ENCODE assay signal across 1 cellular context in the genomic region with DNA sequence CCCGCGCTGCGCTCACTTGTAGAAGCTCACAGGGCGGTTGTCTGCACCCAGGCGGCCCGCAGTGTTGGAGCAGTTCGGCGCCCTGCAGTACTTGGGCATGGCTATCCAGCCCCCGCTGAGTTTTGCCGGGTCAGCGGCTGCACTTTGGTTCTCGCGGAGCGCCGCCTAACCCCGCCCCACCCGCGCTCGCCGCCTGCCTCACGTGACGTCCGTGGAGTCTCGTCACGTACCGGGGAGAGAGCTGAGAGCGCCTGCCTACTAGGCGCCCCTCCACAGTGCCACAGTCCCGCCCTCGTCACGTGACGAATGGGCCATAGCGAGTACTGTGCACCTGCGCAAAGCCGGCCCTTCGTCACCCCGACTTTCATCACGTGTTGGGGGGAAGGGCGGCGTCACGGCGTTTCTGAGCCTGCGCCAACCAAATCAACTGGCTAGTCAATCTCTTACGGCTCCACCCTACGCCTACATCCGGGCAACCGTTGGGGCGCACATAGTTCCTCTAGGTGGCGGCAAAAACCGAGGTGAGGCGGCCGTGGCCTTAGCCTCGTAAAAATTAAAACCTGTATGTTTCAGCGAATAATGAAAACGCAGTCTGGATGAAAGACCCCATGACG.
TF ChIP-seq lines count a peak whose summit lies in the region.

A gene with protein sequence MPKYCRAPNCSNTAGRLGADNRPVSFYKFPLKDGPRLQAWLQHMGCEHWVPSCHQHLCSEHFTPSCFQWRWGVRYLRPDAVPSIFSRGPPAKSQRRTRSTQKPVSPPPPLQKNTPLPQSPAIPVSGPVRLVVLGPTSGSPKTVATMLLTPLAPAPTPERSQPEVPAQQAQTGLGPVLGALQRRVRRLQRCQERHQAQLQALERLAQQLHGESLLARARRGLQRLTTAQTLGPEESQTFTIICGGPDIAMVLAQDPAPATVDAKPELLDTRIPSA (minus strand): TSS at position 167 of the 614 bp plus-strand sequence. CDS start 68 bp downstream, at position 99.

TF ChIP-seq in HepG2, 621 proteins besides CTCF, POLR2A, EP300 and RAD21 (continued from another document and continues in another):
- TF ChIP-seq, protein P1, sequence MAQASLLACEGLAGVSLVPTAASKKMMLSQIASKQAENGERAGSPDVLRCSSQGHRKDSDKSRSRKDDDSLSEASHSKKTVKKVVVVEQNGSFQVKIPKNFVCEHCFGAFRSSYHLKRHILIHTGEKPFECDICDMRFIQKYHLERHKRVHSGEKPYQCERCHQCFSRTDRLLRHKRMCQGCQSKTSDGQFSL (CRISPR knock-in tag; IDR thresholded peaks at IDR 0.05), result peak; percentile 85
- 0 out of 2 replicates have a peak, but pooled peaks have one; percentile 18 for TF ChIP-seq NFKBIZ (CRISPR knock-in tag; IDR thresholded peaks at IDR 0.05)
- peak; percentile 71; the same call in 1 of the 2 replicates for TF ChIP-seq NR2C2 (CRISPR knock-in tag; IDR thresholded peaks at IDR 0.05; ENCODE audit: borderline replicate concordance)
- TF ChIP-seq SALL1 (CRISPR knock-in tag; IDR thresholded peaks at IDR 0.05), result peak; percentile 90
- peak; percentile 95; the same call in 1 of the 2 replicates for TF ChIP-seq SNAI1 (CRISPR knock-in tag; IDR thresholded peaks at IDR 0.05; ENCODE audit: borderline replicate concordance)
- peak; percentile 84; the same call in 1 of the 2 replicates for TF ChIP-seq ZNF607 (CRISPR knock-in tag; IDR thresholded peaks at IDR 0.05; ENCODE audit: borderline replicate concordance)
- peak; percentile 61 for TF ChIP-seq ZNF761 (CRISPR knock-in tag; conservative IDR thresholded peaks at IDR 0.05)
- TF ChIP-seq, protein P2, sequence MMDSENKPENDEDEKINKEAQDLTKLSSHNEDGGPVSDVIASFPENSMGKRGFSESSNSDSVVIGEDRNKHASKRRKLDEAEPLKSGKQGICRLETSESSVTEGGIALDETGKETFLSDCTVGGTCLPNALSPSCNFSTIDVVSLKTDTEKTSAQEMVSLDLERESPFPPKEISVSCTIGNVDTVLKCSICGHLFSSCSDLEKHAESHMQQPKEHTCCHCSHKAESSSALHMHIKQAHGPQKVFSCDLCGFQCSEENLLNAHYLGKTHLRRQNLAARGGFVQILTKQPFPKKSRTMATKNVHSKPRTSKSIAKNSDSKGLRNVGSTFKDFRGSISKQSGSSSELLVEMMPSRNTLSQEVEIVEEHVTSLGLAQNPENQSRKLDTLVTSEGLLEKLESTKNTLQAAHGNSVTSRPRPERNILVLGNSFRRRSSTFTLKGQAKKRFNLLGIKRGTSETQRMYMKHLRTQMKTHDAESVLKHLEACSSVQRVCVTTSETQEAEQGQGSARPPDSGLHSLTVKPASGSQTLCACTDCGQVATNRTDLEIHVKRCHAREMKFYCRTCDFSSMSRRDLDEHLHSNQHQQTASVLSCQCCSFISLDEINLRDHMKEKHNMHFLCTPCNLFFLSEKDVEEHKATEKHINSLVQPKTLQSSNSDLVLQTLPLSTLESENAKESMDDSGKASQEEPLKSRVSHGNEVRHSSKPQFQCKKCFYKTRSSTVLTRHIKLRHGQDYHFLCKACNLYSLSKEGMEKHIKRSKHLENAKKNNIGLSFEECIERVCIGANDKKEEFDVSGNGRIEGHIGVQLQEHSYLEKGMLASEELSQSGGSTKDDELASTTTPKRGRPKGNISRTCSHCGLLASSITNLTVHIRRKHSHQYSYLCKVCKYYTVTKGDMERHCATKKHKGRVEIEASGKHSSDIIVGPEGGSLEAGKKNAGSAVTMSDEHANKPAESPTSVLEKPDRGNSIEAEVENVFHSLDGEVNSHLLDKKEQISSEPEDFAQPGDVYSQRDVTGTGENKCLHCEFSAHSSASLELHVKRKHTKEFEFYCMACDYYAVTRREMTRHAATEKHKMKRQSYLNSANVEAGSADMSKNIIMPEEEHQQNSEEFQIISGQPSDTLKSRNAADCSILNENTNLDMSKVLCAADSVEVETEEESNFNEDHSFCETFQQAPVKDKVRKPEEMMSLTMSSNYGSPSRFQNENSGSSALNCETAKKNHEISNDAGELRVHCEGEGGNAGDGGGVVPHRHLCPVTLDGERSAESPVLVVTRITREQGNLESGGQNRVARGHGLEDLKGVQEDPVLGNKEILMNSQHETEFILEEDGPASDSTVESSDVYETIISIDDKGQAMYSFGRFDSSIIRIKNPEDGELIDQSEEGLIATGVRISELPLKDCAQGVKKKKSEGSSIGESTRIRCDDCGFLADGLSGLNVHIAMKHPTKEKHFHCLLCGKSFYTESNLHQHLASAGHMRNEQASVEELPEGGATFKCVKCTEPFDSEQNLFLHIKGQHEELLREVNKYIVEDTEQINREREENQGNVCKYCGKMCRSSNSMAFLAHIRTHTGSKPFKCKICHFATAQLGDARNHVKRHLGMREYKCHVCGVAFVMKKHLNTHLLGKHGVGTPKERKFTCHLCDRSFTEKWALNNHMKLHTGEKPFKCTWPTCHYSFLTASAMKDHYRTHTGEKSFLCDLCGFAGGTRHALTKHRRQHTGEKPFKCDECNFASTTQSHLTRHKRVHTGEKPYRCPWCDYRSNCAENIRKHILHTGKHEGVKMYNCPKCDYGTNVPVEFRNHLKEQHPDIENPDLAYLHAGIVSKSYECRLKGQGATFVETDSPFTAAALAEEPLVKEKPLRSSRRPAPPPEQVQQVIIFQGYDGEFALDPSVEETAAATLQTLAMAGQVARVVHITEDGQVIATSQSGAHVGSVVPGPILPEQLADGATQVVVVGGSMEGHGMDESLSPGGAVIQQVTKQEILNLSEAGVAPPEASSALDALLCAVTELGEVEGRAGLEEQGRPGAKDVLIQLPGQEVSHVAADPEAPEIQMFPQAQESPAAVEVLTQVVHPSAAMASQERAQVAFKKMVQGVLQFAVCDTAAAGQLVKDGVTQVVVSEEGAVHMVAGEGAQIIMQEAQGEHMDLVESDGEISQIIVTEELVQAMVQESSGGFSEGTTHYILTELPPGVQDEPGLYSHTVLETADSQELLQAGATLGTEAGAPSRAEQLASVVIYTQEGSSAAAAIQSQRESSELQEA (CRISPR knock-in tag; IDR thresholded peaks at IDR 0.05; ENCODE audit: not compliant biosample characterization), result peak; percentile 13
- TF ChIP-seq SRY (CRISPR knock-in tag; IDR thresholded peaks at IDR 0.05), result peak; percentile 92
- TF ChIP-seq, protein P3, sequence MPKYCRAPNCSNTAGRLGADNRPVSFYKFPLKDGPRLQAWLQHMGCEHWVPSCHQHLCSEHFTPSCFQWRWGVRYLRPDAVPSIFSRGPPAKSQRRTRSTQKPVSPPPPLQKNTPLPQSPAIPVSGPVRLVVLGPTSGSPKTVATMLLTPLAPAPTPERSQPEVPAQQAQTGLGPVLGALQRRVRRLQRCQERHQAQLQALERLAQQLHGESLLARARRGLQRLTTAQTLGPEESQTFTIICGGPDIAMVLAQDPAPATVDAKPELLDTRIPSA (CRISPR knock-in tag; IDR thresholded peaks at IDR 0.05; ENCODE audit: borderline replicate concordance), result peak; percentile 100
- no peak for TF ChIP-seq SNRNP70 (IDR thresholded peaks at IDR 0.05; ENCODE audit: low read depth, low read length)
- TF ChIP-seq ZNF737 (CRISPR knock-in tag; IDR thresholded peaks at IDR 0.05; ENCODE audit: borderline replicate concordance), result no peak
- peak; percentile 73; the same call in 1 of the 2 replicates for TF ChIP-seq DMAP1 (CRISPR knock-in tag; IDR thresholded peaks at IDR 0.05)
- peak; percentile 72; the same call in 1 of the 2 replicates for TF ChIP-seq GTF2F1 (IDR thresholded peaks at IDR 0.05; ENCODE audit: low read length)
- TF ChIP-seq, protein P4, sequence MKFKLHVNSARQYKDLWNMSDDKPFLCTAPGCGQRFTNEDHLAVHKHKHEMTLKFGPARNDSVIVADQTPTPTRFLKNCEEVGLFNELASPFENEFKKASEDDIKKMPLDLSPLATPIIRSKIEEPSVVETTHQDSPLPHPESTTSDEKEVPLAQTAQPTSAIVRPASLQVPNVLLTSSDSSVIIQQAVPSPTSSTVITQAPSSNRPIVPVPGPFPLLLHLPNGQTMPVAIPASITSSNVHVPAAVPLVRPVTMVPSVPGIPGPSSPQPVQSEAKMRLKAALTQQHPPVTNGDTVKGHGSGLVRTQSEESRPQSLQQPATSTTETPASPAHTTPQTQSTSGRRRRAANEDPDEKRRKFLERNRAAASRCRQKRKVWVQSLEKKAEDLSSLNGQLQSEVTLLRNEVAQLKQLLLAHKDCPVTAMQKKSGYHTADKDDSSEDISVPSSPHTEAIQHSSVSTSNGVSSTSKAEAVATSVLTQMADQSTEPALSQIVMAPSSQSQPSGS (CRISPR knock-in tag; IDR thresholded peaks at IDR 0.05), result peak; percentile 67; the same call in 1 of the 2 replicates
- peak; percentile 49 for TF ChIP-seq CBFB (CRISPR knock-in tag; IDR thresholded peaks at IDR 0.05)
- TF ChIP-seq, protein P5, sequence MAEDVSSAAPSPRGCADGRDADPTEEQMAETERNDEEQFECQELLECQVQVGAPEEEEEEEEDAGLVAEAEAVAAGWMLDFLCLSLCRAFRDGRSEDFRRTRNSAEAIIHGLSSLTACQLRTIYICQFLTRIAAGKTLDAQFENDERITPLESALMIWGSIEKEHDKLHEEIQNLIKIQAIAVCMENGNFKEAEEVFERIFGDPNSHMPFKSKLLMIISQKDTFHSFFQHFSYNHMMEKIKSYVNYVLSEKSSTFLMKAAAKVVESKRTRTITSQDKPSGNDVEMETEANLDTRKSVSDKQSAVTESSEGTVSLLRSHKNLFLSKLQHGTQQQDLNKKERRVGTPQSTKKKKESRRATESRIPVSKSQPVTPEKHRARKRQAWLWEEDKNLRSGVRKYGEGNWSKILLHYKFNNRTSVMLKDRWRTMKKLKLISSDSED (CRISPR knock-in tag; IDR thresholded peaks at IDR 0.05), result no peak
- TF ChIP-seq, protein P6, sequence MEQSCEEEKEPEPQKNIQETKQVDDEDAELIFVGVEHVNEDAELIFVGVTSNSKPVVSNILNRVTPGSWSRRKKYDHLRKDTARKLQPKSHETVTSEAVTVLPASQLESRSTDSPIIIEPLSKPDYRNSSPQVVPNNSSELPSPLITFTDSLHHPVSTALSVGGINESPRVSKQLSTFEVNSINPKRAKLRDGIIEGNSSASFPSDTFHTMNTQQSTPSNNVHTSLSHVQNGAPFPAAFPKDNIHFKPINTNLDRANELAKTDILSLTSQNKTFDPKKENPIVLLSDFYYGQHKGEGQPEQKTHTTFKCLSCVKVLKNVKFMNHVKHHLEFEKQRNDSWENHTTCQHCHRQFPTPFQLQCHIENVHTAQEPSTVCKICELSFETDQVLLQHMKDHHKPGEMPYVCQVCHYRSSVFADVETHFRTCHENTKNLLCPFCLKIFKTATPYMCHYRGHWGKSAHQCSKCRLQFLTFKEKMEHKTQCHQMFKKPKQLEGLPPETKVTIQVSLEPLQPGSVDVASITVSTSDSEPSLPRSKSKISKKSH (CRISPR knock-in tag; IDR thresholded peaks at IDR 0.05; ENCODE audit: borderline replicate concordance), result peak; percentile 55; the same call in 1 of the 2 replicates
- TF ChIP-seq, protein P7, sequence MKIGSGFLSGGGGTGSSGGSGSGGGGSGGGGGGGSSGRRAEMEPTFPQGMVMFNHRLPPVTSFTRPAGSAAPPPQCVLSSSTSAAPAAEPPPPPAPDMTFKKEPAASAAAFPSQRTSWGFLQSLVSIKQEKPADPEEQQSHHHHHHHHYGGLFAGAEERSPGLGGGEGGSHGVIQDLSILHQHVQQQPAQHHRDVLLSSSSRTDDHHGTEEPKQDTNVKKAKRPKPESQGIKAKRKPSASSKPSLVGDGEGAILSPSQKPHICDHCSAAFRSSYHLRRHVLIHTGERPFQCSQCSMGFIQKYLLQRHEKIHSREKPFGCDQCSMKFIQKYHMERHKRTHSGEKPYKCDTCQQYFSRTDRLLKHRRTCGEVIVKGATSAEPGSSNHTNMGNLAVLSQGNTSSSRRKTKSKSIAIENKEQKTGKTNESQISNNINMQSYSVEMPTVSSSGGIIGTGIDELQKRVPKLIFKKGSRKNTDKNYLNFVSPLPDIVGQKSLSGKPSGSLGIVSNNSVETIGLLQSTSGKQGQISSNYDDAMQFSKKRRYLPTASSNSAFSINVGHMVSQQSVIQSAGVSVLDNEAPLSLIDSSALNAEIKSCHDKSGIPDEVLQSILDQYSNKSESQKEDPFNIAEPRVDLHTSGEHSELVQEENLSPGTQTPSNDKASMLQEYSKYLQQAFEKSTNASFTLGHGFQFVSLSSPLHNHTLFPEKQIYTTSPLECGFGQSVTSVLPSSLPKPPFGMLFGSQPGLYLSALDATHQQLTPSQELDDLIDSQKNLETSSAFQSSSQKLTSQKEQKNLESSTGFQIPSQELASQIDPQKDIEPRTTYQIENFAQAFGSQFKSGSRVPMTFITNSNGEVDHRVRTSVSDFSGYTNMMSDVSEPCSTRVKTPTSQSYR (CRISPR knock-in tag; IDR thresholded peaks at IDR 0.05; ENCODE audit: borderline replicate concordance), result peak; percentile 99
- TF ChIP-seq GPN1 (CRISPR knock-in tag; IDR thresholded peaks at IDR 0.05; ENCODE audit: borderline replicate concordance), result no peak
- TF ChIP-seq, protein P8, sequence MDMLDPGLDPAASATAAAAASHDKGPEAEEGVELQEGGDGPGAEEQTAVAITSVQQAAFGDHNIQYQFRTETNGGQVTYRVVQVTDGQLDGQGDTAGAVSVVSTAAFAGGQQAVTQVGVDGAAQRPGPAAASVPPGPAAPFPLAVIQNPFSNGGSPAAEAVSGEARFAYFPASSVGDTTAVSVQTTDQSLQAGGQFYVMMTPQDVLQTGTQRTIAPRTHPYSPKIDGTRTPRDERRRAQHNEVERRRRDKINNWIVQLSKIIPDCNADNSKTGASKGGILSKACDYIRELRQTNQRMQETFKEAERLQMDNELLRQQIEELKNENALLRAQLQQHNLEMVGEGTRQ (IDR thresholded peaks at IDR 0.05; ENCODE audit: low read depth, low read length), result peak; percentile 100
- TF ChIP-seq, protein P8 (CRISPR knock-in tag; IDR thresholded peaks at IDR 0.05; ENCODE audit: borderline replicate concordance), result peak; percentile 100
- peak; percentile 57; the same call in 1 of the 2 replicates for TF ChIP-seq MTF2 (CRISPR knock-in tag; IDR thresholded peaks at IDR 0.05; ENCODE audit: borderline replicate concordance)
- TF ChIP-seq ZNF839 (CRISPR knock-in tag; IDR thresholded peaks at IDR 0.05; ENCODE audit: borderline replicate concordance), result no peak
